ENCODE assay signal across 2 cellular contexts in the genomic region with DNA sequence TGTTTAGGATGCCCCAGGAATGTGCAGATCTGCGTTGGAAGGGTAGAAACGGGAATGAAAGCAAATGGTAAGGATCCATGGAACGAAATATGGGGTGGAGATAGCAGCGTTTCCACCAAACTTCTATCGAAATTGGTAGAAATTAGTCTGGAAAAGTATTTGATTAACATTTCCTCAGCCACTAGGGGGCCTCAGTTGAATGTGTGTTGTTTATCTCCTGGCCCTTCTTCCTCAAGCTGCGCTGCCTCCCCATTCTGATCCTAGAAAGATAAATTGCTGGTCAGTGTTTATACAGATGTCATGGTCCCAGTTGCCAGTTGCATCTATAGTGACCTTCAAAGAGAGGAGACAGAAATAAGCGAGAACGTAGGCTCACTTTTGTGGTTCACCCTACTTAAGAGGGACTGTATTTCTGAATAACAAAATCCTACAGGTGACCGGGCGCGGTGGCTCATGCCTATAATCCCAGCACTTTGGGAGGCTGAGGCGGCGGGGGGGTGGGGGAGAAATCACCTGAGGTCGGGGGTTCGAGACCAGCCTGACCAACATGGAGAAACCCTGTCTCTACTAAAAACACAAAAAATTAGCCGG.
TF ChIP-seq lines count a peak whose summit lies in the region.

No MANE protein-coding gene starts in this region.

TF ChIP-seq in HCT116, 20 proteins besides CTCF, POLR2A, EP300 and RAD21 (continued from another document):
- TF ChIP-seq EGR1 (IDR thresholded peaks at IDR 0.05; ENCODE audit: low read depth) (no peak), CBX3 (IDR thresholded peaks at IDR 0.05; ENCODE audit: low read depth) (no peak), POLR2AphosphoS5 (IDR thresholded peaks at IDR 0.05; ENCODE audit: low read depth, low read length) (no peak)
- TF ChIP-seq, protein P1, sequence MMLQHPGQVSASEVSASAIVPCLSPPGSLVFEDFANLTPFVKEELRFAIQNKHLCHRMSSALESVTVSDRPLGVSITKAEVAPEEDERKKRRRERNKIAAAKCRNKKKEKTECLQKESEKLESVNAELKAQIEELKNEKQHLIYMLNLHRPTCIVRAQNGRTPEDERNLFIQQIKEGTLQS (IDR thresholded peaks at IDR 0.05), result no peak

TF ChIP-seq in H1, 55 proteins besides CTCF, POLR2A, EP300 and RAD21 (continued from another document):
- TF ChIP-seq TEAD4 (IDR thresholded peaks at IDR 0.05; ENCODE audit: low read depth, low read length) (no peak), RBBP5 (IDR thresholded peaks at IDR 0.05; ENCODE audit: borderline replicate concordance, low read depth, low read length) (no peak), ASH2L (IDR thresholded peaks at IDR 0.05; ENCODE audit: low read length) (no peak), EGR1 (IDR thresholded peaks at IDR 0.05; ENCODE audit: borderline replicate concordance, low read depth, low read length) (no peak)
- TF ChIP-seq, protein P2, sequence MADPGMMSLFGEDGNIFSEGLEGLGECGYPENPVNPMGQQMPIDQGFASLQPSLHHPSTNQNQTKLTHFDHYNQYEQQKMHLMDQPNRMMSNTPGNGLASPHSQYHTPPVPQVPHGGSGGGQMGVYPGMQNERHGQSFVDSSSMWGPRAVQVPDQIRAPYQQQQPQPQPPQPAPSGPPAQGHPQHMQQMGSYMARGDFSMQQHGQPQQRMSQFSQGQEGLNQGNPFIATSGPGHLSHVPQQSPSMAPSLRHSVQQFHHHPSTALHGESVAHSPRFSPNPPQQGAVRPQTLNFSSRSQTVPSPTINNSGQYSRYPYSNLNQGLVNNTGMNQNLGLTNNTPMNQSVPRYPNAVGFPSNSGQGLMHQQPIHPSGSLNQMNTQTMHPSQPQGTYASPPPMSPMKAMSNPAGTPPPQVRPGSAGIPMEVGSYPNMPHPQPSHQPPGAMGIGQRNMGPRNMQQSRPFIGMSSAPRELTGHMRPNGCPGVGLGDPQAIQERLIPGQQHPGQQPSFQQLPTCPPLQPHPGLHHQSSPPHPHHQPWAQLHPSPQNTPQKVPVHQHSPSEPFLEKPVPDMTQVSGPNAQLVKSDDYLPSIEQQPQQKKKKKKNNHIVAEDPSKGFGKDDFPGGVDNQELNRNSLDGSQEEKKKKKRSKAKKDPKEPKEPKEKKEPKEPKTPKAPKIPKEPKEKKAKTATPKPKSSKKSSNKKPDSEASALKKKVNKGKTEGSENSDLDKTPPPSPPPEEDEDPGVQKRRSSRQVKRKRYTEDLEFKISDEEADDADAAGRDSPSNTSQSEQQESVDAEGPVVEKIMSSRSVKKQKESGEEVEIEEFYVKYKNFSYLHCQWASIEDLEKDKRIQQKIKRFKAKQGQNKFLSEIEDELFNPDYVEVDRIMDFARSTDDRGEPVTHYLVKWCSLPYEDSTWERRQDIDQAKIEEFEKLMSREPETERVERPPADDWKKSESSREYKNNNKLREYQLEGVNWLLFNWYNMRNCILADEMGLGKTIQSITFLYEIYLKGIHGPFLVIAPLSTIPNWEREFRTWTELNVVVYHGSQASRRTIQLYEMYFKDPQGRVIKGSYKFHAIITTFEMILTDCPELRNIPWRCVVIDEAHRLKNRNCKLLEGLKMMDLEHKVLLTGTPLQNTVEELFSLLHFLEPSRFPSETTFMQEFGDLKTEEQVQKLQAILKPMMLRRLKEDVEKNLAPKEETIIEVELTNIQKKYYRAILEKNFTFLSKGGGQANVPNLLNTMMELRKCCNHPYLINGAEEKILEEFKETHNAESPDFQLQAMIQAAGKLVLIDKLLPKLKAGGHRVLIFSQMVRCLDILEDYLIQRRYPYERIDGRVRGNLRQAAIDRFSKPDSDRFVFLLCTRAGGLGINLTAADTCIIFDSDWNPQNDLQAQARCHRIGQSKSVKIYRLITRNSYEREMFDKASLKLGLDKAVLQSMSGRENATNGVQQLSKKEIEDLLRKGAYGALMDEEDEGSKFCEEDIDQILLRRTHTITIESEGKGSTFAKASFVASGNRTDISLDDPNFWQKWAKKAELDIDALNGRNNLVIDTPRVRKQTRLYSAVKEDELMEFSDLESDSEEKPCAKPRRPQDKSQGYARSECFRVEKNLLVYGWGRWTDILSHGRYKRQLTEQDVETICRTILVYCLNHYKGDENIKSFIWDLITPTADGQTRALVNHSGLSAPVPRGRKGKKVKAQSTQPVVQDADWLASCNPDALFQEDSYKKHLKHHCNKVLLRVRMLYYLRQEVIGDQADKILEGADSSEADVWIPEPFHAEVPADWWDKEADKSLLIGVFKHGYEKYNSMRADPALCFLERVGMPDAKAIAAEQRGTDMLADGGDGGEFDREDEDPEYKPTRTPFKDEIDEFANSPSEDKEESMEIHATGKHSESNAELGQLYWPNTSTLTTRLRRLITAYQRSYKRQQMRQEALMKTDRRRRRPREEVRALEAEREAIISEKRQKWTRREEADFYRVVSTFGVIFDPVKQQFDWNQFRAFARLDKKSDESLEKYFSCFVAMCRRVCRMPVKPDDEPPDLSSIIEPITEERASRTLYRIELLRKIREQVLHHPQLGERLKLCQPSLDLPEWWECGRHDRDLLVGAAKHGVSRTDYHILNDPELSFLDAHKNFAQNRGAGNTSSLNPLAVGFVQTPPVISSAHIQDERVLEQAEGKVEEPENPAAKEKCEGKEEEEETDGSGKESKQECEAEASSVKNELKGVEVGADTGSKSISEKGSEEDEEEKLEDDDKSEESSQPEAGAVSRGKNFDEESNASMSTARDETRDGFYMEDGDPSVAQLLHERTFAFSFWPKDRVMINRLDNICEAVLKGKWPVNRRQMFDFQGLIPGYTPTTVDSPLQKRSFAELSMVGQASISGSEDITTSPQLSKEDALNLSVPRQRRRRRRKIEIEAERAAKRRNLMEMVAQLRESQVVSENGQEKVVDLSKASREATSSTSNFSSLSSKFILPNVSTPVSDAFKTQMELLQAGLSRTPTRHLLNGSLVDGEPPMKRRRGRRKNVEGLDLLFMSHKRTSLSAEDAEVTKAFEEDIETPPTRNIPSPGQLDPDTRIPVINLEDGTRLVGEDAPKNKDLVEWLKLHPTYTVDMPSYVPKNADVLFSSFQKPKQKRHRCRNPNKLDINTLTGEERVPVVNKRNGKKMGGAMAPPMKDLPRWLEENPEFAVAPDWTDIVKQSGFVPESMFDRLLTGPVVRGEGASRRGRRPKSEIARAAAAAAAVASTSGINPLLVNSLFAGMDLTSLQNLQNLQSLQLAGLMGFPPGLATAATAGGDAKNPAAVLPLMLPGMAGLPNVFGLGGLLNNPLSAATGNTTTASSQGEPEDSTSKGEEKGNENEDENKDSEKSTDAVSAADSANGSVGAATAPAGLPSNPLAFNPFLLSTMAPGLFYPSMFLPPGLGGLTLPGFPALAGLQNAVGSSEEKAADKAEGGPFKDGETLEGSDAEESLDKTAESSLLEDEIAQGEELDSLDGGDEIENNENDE (IDR thresholded peaks at IDR 0.05; ENCODE audit: insufficient replicate concordance, low read length), result no peak
- TF ChIP-seq, protein P3, sequence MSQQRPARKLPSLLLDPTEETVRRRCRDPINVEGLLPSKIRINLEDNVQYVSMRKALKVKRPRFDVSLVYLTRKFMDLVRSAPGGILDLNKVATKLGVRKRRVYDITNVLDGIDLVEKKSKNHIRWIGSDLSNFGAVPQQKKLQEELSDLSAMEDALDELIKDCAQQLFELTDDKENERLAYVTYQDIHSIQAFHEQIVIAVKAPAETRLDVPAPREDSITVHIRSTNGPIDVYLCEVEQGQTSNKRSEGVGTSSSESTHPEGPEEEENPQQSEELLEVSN (IDR thresholded peaks at IDR 0.05), result no peak
- TF ChIP-seq, protein P4, sequence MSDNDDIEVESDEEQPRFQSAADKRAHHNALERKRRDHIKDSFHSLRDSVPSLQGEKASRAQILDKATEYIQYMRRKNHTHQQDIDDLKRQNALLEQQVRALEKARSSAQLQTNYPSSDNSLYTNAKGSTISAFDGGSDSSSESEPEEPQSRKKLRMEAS (IDR thresholded peaks at IDR 0.05), result no peak
TF ChIP-seq in H1: peak in this region for 0.
